1 cellular context compared by ENCODE assay signal in the genomic region with DNA sequence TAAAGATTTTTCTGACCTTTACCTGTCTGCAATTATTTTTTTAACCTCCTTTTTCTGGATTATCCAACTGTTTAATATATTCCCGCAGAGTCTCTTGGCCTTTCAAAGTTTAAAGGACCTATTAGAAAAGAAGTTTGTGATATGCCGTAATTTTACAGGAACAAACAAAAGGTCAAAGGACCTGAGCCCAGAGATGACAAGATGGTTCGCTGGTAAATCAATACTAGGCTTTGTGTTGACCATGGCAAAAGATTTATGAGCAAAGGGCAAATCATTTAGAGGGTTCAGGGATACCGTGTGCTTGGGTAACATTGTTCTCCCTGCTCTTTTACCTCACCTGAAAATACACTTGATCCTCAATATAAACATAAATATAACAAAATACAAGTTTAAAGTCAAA.
TF ChIP-seq lines count a peak whose summit lies in the region.

No MANE protein-coding gene starts in this region.

TF ChIP-seq in HepG2, 621 proteins besides CTCF, POLR2A, EP300 and RAD21 (continued from another document):
- TF ChIP-seq, protein P1, sequence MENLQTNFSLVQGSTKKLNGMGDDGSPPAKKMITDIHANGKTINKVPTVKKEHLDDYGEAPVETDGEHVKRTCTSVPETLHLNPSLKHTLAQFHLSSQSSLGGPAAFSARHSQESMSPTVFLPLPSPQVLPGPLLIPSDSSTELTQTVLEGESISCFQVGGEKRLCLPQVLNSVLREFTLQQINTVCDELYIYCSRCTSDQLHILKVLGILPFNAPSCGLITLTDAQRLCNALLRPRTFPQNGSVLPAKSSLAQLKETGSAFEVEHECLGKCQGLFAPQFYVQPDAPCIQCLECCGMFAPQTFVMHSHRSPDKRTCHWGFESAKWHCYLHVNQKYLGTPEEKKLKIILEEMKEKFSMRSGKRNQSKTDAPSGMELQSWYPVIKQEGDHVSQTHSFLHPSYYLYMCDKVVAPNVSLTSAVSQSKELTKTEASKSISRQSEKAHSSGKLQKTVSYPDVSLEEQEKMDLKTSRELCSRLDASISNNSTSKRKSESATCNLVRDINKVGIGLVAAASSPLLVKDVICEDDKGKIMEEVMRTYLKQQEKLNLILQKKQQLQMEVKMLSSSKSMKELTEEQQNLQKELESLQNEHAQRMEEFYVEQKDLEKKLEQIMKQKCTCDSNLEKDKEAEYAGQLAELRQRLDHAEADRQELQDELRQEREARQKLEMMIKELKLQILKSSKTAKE (CRISPR knock-in tag; IDR thresholded peaks at IDR 0.05; ENCODE audit: borderline replicate concordance) = no peak
- TF ChIP-seq ZFP41 (CRISPR knock-in tag; IDR thresholded peaks at IDR 0.05; ENCODE audit: borderline replicate concordance) (no peak), REXO4 (CRISPR knock-in tag; IDR thresholded peaks at IDR 0.05; ENCODE audit: borderline replicate concordance) (no peak)
